ENCODE assay signal across 12 cellular contexts in genomic region chr1:235077163-235077540, GRCh38. TPM values are rescaled to one million over a fixed set of nuclear protein-coding genes. Genes with fewer than 3 reads are reported as not detected.
DNase-seq lines count a peak whose midpoint lies in the region; ATAC-seq and TF ChIP-seq lines count a peak whose summit lies in the region.
"Had no signal": no experiment of that assay in that cellular context is flagged by ENCODE, and none has a peak within 500 bp of the region (broad histone marks: within the 10 kb centered on the region; RNA-seq: fewer than 3 reads in every experiment).

No MANE protein-coding gene starts in this region.

- no peak for TF ChIP-seq CTCF in OCI-LY7 (conservative IDR thresholded peaks at IDR 0.05; ENCODE audit: low read length)
- TF ChIP-seq CTCF in fibroblast of lung (conservative IDR thresholded peaks at IDR 0.05 in 1 of 2, IDR thresholded peaks at IDR 0.05 in 1 of 2; ENCODE audit: low read depth in 1 of 2, low read length in 2 of 2) = no peak
- no peak for TF ChIP-seq CTCF in smooth muscle cell (IDR thresholded peaks at IDR 0.05; ENCODE audit: borderline replicate concordance, insufficient read depth, poor library complexity, severe bottlenecking)

- ATAC-seq in left colon = no peak

- H3K27ac ChIP-seq in OCI-LY7 (ENCODE audit: low read depth, low read length, poor library complexity, severe bottlenecking) (peak overlapping the region; percentile 3), fibroblast of lung (ENCODE audit: insufficient read depth, low read length) (peak overlapping the region; percentile 71), smooth muscle cell (ENCODE audit: low read depth) (peak overlapping the region; percentile 100)

- CTCF ChIA-PET in OCI-LY7 (lab: Charles Lee; ENCODE audit: unreplicated experiment) = interaction anchor here (0.6 kb wide), 1 partner anchor 103 kb away, joined by 4 read pairs; no protein-coding TSS in a partner anchor

- H3K4me2 ChIP-seq in OCI-LY7 (ENCODE audit: low read length) = no peak overlapping the region
- H3K4me2 ChIP-seq in fibroblast of lung (ENCODE audit: extremely low read depth, insufficient read depth, low read length) = no peak overlapping the region
- no peak overlapping the region for H3K4me2 ChIP-seq in smooth muscle cell

- peak overlapping the region; percentile 43; the same call in 1 of the 2 replicates for H2AFZ ChIP-seq in OCI-LY7 (ENCODE audit: low read length)
- no peak overlapping the region for H2AFZ ChIP-seq in fibroblast of lung (ENCODE audit: low read length)
- no peak overlapping the region for H2AFZ ChIP-seq in smooth muscle cell (ENCODE audit: low read depth)
- H2AFZ ChIP-seq: GM23248 had no signal

- H3K36me3 ChIP-seq in OCI-LY7 (ENCODE audit: insufficient read depth, low read length) (no peaks in the 10 kb centered on the region), fibroblast of lung (ENCODE audit: control insufficient read depth, insufficient read depth, low read length) (no peaks in the 10 kb centered on the region), smooth muscle cell (ENCODE audit: low read depth) (no peaks in the 10 kb centered on the region)

- H3F3A ChIP-seq in smooth muscle cell (ENCODE audit: low read depth) = peaks cover 24% of the 10 kb centered on the region

- H3K27ac Mint-ChIP-seq in T-helper 1 cell treated with Interleukin-12 subunit alpha and Interleukin-12 subunit beta and Interleukin-4 antibody, amounts not matched to agents 30 μg/mL and 1 μg/mL, for 36 hours = peak overlapping the region; percentile 84

- H3K4me1 ChIP-seq in OCI-LY7 (ENCODE audit: insufficient read depth, low read length, poor library complexity, severe bottlenecking) = peaks cover 74% of the 10 kb centered on the region
- peaks cover 42% of the 10 kb centered on the region for H3K4me1 ChIP-seq in fibroblast of lung (ENCODE audit: control insufficient read depth, extremely low read depth, insufficient read depth, low read length)
- H3K4me1 ChIP-seq in smooth muscle cell (ENCODE audit: low read depth) = peaks cover 24% of the 10 kb centered on the region

- POLR2A ChIA-PET in OCI-LY7 (lab: Charles Lee) = interaction anchor here (1.2 kb wide), 1 partner anchor 353 kb away, joined by 3 read pairs; no protein-coding TSS in a partner anchor

- no peaks in the 10 kb centered on the region for H3K79me2 ChIP-seq in OCI-LY7 (ENCODE audit: insufficient read depth, low read depth, low read length)
- H3K79me2 ChIP-seq in fibroblast of lung (ENCODE audit: control insufficient read depth, insufficient read depth, low read length) = no peaks in the 10 kb centered on the region
- no peaks in the 10 kb centered on the region for H3K79me2 ChIP-seq in smooth muscle cell (ENCODE audit: low read depth)

- intact Hi-C loops in OCI-LY7 (cut with micrococcal nuclease; ENCODE audit: unreplicated experiment) = no loop called here
- intact Hi-C loops in left colon (cut with DNase I, micrococcal nuclease) = no loop called here

- H3K9me3 ChIP-seq in OCI-LY7 (ENCODE audit: low read length) (no peaks in the 10 kb centered on the region), fibroblast of lung (ENCODE audit: control insufficient read depth, insufficient read depth, low read depth, low read length) (peaks cover 1% of the 10 kb centered on the region), smooth muscle cell (replicated peaks; ENCODE audit: low read depth) (no peaks in the 10 kb centered on the region)

- no peaks in the 10 kb centered on the region for H3K9me2 ChIP-seq in OCI-LY7 (ENCODE audit: insufficient read depth, low read length)

- no peak overlapping the region for H3K9ac ChIP-seq in fibroblast of lung (ENCODE audit: insufficient read depth, low read length)
- H3K9ac ChIP-seq in smooth muscle cell (ENCODE audit: low read depth) = no peak overlapping the region
- H3K9ac ChIP-seq: GM23248 had no signal

- DNase-seq in T-helper 1 cell (no peak), OCI-LY7 (ENCODE audit: low spot score) (no peak), fibroblast of lung (ENCODE audit: low read depth in 2 of 2) (no peak), smooth muscle cell (lab: John Stamatoyannopoulos, UW; ENCODE audit: unreplicated experiment) (no peak), NCI-H226 (no peak), HCEC 1CT (no peak), left colon (no peak)
- DNase-seq: dermis blood vessel endothelial cell, NCI-H526 treated with DMSO at 0.1 percent for 48 hours, SW 1271 had no signal

- 100% methylated on average over 1 of the region's 1 CpG for WGBS in smooth muscle cell (ENCODE audit: low lambda C conversion rate)

- H3K36me3 Mint-ChIP-seq in T-helper 1 cell treated with Interleukin-12 subunit alpha and Interleukin-12 subunit beta and Interleukin-4 antibody, amounts not matched to agents 30 μg/mL and 1 μg/mL, for 36 hours (ENCODE audit: low read depth) = peaks cover 4% of the 10 kb centered on the region

- no peak overlapping the region for H3K4me3 Mint-ChIP-seq in T-helper 1 cell treated with Interleukin-12 subunit alpha and Interleukin-12 subunit beta and Interleukin-4 antibody, amounts not matched to agents 30 μg/mL and 1 μg/mL, for 36 hours

- H4K20me1 ChIP-seq in OCI-LY7 (ENCODE audit: insufficient read depth, low read length) = no peaks in the 10 kb centered on the region
- H4K20me1 ChIP-seq in fibroblast of lung (ENCODE audit: control insufficient read depth, extremely low read depth, insufficient read depth, low read length) = no peaks in the 10 kb centered on the region
- no peaks in the 10 kb centered on the region for H4K20me1 ChIP-seq in smooth muscle cell (ENCODE audit: low read depth)

- H3K27me3 Mint-ChIP-seq in T-helper 1 cell treated with Interleukin-12 subunit alpha and Interleukin-12 subunit beta and Interleukin-4 antibody, amounts not matched to agents 30 μg/mL and 1 μg/mL, for 36 hours (ENCODE audit: low read depth) = no peaks in the 10 kb centered on the region

- peaks cover 47% of the 10 kb centered on the region for H3K4me1 Mint-ChIP-seq in T-helper 1 cell treated with Interleukin-12 subunit alpha and Interleukin-12 subunit beta and Interleukin-4 antibody, amounts not matched to agents 30 μg/mL and 1 μg/mL, for 36 hours (ENCODE audit: low read depth)

- H3K4me3 ChIP-seq in OCI-LY7 (ENCODE audit: low read depth, low read length, poor library complexity, severe bottlenecking) = no peak overlapping the region
- no peak overlapping the region for H3K4me3 ChIP-seq in fibroblast of lung (replicated peaks in 1 of 4; ENCODE audit: control extremely low read depth in 1 of 4, insufficient read depth in 1 of 4, low read depth in 3 of 4, low read length in 4 of 4)
- no peak overlapping the region for H3K4me3 ChIP-seq in smooth muscle cell
- H3K4me3 ChIP-seq: GM23248 had no signal

- H3K27me3 ChIP-seq in fibroblast of lung (ENCODE audit: control insufficient read depth, insufficient read depth, low read length) (no peaks in the 10 kb centered on the region), smooth muscle cell (ENCODE audit: low read depth) (no peaks in the 10 kb centered on the region)

- BruUV-seq in OCI-LY7 (replicated peaks; lab: Mats Ljungman, UMichigan) = no TSS peak

- no peaks in the 10 kb centered on the region for H3K9me3 Mint-ChIP-seq in T-helper 1 cell treated with Interleukin-12 subunit alpha and Interleukin-12 subunit beta and Interleukin-4 antibody, amounts not matched to agents 30 μg/mL and 1 μg/mL, for 36 hours

RNA-seq across cellular contexts. Expression of gene TOMM20, which starts 51.5 kb away (rescaled TPM):
- total RNA-seq in OCI-LY7 (2014; rRNA removed; shearing (Covaris generic)) = 68.5 and 76.7 TPM in 2 replicates
- total RNA-seq in OCI-LY7 (2022) (133 and 156 TPM in 2 replicates), fibroblast of lung (85.5 and 92.7 TPM in 2 replicates), smooth muscle cell (82.1 and 88.7 TPM in 2 replicates), left colon (100 to 1,000 TPM in 1 of 2 donors, 10 to 100 TPM in 1; 84.6 to 108 TPM)
- polyA plus RNA-seq in fibroblast of lung (95.1 and 111 TPM in 2 replicates), smooth muscle cell (46.1 and 71.3 TPM in 2 replicates)
- 97.4 and 104 TPM in 2 replicates for polyA plus RNA-seq in fibroblast of lung (2012)
- polyA minus RNA-seq in fibroblast of lung (ENCODE audit: low replicate concordance) = 23.2 and 53.4 TPM in 2 replicates

Comparison
In these comparisons a context has a peak if more than half of its experiments do, and no peak if none do; other contexts are left out.
1. H3K27ac ChIP-seq: peak in every context shown above with its lines; median percentile 100 in smooth muscle cell; 71 in fibroblast of lung; 3 in OCI-LY7.